ENCODE assay signal across 21 cellular contexts in the genomic region with DNA sequence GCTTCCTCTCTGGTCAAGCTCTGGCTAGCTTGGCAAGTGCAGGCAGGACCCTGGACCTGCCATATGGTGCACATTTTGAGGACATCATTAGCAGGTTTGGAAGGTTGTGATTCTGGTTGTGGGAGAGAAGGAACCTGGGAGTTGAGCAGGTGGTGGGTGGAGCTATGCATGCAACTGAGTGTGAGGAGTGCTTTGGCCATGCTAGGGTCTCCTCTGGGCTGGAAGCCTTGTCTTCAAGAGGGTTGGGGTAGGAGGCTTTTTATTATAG.
"Had no signal": no experiment of that assay in that cellular context is flagged by ENCODE, and none has a peak within 500 bp of the region (broad histone marks: within the 10 kb centered on the region; RNA-seq: fewer than 3 reads in every experiment).

No MANE protein-coding gene starts in this region.

- H3K27me3 ChIP-seq: right lobe of liver, thyroid gland, vagina had no signal

- H2AFZ ChIP-seq: parathyroid adenoma had no signal

- DNase-seq: cortex of kidney; effector CD4-positive, alpha-beta T cell; foreskin fibroblast; gastrocnemius medialis; kidney; natural killer cell; right lobe of liver; small intestine; stimulated activated CD4-positive, alpha-beta T cell treated with anti-CD3 and anti-CD28 coated beads, Interleukin-15, amount 100 ng/mL, for 24 hours; stimulated activated CD4-positive, alpha-beta T cell treated with anti-CD3 and anti-CD28 coated beads, Interleukin-4, amount 100 ng/mL, for 1 hour; stimulated activated CD8-positive, alpha-beta memory T cell treated with anti-CD3 and anti-CD28 coated beads, Interleukin-4, amount 100 ng/mL, for 48 hours; stimulated activated naive CD4-positive, alpha-beta T cell; stimulated activated naive CD8-positive, alpha-beta T cell treated with anti-CD3 and anti-CD28 coated beads, Interleukin-15, amount 100 ng/mL, for 72 hours; thyroid gland; trophoblast cell had no signal

- H3K9me3 ChIP-seq: gastrocnemius medialis, neutrophil, right lobe of liver, suprapubic skin, thyroid gland, vagina had no signal

- H3K4me3 ChIP-seq: gastrocnemius medialis, lung, right lobe of liver, suprapubic skin, thyroid gland, vagina had no signal

- H3K4me1 ChIP-seq: gastrocnemius medialis, parathyroid adenoma, suprapubic skin, thyroid gland, vagina had no signal

- H3K36me3 ChIP-seq: gastrocnemius medialis, neutrophil, right lobe of liver, suprapubic skin, thyroid gland, vagina had no signal

- H3K27ac ChIP-seq: epithelial cell of prostate, gastrocnemius medialis, neutrophil, parathyroid adenoma, right lobe of liver, suprapubic skin, thyroid gland, vagina had no signal

- H3K79me2 ChIP-seq: parathyroid adenoma had no signal
